Comparison of ENCODE assay signal across 11 cellular contexts in the genomic region with DNA sequence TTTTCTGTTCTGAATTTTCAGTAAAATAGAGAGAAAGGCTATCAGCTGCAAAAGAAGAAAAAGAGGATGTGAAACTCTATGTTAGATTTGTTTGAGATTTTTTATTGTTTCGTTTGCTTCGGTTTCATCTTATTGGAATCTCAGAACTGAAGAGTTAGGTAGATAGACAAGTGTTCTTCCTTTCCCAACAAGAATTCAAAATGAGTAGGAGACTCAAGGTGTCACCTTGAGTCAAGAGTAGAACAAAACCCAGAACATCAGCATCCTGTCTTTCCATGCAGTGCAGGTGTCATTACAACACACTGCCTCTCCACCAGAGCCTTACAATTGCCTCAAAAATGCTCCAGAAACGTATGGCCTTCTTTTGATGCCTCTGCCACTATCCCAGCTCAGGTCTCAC. TPM values are rescaled to one million over a fixed set of nuclear protein-coding genes. Genes with fewer than 3 reads are reported as not detected.
A peak's percentile ranks its signal among the peaks of the same experiment; 100 is the strongest.
DNase-seq lines count a peak whose midpoint lies in the region; ATAC-seq and TF ChIP-seq lines count a peak whose summit lies in the region.
"Had no signal": no experiment of that assay in that cellular context is flagged by ENCODE, and none has a peak within 500 bp of the region (broad histone marks: within the 10 kb centered on the region; RNA-seq: fewer than 3 reads in every experiment).

No MANE protein-coding gene starts in this region.

- peaks cover 20% of the 10 kb centered on the region for H3K4me1 Mint-ChIP-seq in activated T-helper 17 cell treated with anti-CD3 and anti-CD28 coated beads, Interleukin-2, amount 50 U/mL, for 72 hours

- H3K4me1 ChIP-seq in esophagus squamous epithelium (no peaks in the 10 kb centered on the region), heart right ventricle (peaks cover 0 to 16% (median 3%) of the 10 kb centered on the region in 9 donors)

- H3K4me3 Mint-ChIP-seq in activated T-helper 17 cell treated with anti-CD3 and anti-CD28 coated beads, Interleukin-2, amount 50 U/mL, for 72 hours: no peak overlapping the region

- WGBS in esophagus squamous epithelium, 2 donors: 70 to 90% methylated on average over 3 of the region's 3 CpGs
- WGBS in heart right ventricle, 2 donors: 89 to 94% methylated on average over 3 of the region's 3 CpGs

- H3K27me3 ChIP-seq in esophagus squamous epithelium (no peaks in the 10 kb centered on the region), heart right ventricle (no peaks in the 10 kb centered on the region)

- H3K9me3 ChIP-seq in esophagus squamous epithelium: no peaks in the 10 kb centered on the region
- H3K9me3 ChIP-seq in heart right ventricle: no peaks in the 10 kb centered on the region

- H3K9me3 Mint-ChIP-seq in activated T-helper 17 cell treated with anti-CD3 and anti-CD28 coated beads, Interleukin-2, amount 50 U/mL, for 72 hours: no peaks in the 10 kb centered on the region

- peak; percentile 62 for ATAC-seq in GM18520 (IDR thresholded peaks at IDR 0.05; ENCODE audit: unreplicated experiment)
- ATAC-seq in GM21423 (IDR thresholded peaks at IDR 0.05; ENCODE audit: unreplicated experiment): peak; percentile 83
- ATAC-seq in HG03097 (IDR thresholded peaks at IDR 0.05; ENCODE audit: low FRiP score, unreplicated experiment): peak; percentile 64
- no peak for ATAC-seq in activated T-helper 17 cell treated with anti-CD3 and anti-CD28 coated beads, Interleukin-2, amount 50 U/mL, for 72 hours (replicated peaks)
- ATAC-seq in heart right ventricle: no peak
- ATAC-seq: left colon had no signal

- H3K27ac Mint-ChIP-seq in activated T-helper 17 cell treated with anti-CD3 and anti-CD28 coated beads, Interleukin-2, amount 50 U/mL, for 72 hours: peak overlapping the region; percentile 11

- TF ChIP-seq POLR2A in esophagus squamous epithelium (IDR thresholded peaks at IDR 0.05): no peak

- intact Hi-C loops in esophagus squamous epithelium (cut with DNase I): no loop called here
- intact Hi-C loops in heart right ventricle (cut with DNase I): no loop called here

- H3K4me3 ChIP-seq in esophagus squamous epithelium (no peak overlapping the region), heart right ventricle (no peak overlapping the region)

- H3K36me3 Mint-ChIP-seq in activated T-helper 17 cell treated with anti-CD3 and anti-CD28 coated beads, Interleukin-2, amount 50 U/mL, for 72 hours (ENCODE audit: low read depth): peaks cover 70% of the 10 kb centered on the region

- H3K36me3 ChIP-seq in esophagus squamous epithelium (peaks cover 0 to 30% (median 0%) of the 10 kb centered on the region in 3 donors), heart right ventricle (peaks cover 0 to 35% (median 0%) of the 10 kb centered on the region in 9 donors)

- DNase-seq in esophagus squamous epithelium (lab: John Stamatoyannopoulos, UW): no peak
- no peak for DNase-seq in heart right ventricle
- no peak for DNase-seq in inferior parietal cortex (ENCODE audit: extremely low spot score)
- DNase-seq in HuH-7 (ENCODE audit: low spot score): no peak
- DNase-seq: activated T-cell treated with anti-CD3 and anti-CD28 coated beads, Interleukin-2, amount 50 U/mL, for 48 hours; left colon; NCI-H1417 had no signal

- no peaks in the 10 kb centered on the region for H3K27me3 Mint-ChIP-seq in activated T-helper 17 cell treated with anti-CD3 and anti-CD28 coated beads, Interleukin-2, amount 50 U/mL, for 72 hours

- TF ChIP-seq CTCF in esophagus squamous epithelium (IDR thresholded peaks at IDR 0.05): no peak
- TF ChIP-seq CTCF in heart right ventricle (IDR thresholded peaks at IDR 0.05): no peak

- H3K27ac ChIP-seq in esophagus squamous epithelium (no peak overlapping the region), heart right ventricle (no peak overlapping the region)

RNA-seq across cellular contexts. Expression of a gene that starts 21.1 kb away (rescaled TPM):
- total RNA-seq in activated T-helper 17 cell treated with anti-CD3 and anti-CD28 coated beads, Interleukin-2, amount 50 U/mL, for 72 hours: 10 to 100 TPM; 36.3 to 39.5 TPM
- total RNA-seq in esophagus squamous epithelium: 10 to 100 TPM; 22.8 to 32.0 (median 23.7) TPM
- total RNA-seq in heart right ventricle: 10 to 100 TPM; 46.7 to 79.1 (median 57.2) TPM
- polyA plus RNA-seq in heart right ventricle: 10 to 100 TPM; 26.4 to 51.3 TPM

RNA-seq across cellular contexts. Expression of a gene that starts 51.7 kb away (rescaled TPM):
- 10 to 100 TPM; 41.1 to 95.2 TPM for total RNA-seq in activated T-helper 17 cell treated with anti-CD3 and anti-CD28 coated beads, Interleukin-2, amount 50 U/mL, for 72 hours
- total RNA-seq in esophagus squamous epithelium (10 to 100 TPM; 41.6 to 78.6 (median 66.5) TPM), heart right ventricle (100 to 1,000 TPM; 104 to 183 (median 167) TPM)
- 10 to 100 TPM; 80.1 to 90.3 TPM for polyA plus RNA-seq in heart right ventricle

Comparison
In these comparisons a context has a peak if more than half of its experiments do, and no peak if none do; other contexts are left out.
1. ATAC-seq: peak in GM18520 (single experiment), GM21423 (single experiment) and HG03097 (single experiment); none in activated T-helper 17 cell treated with anti-CD3 and anti-CD28 coated beads, Interleukin-2, amount 50 U/mL, for 72 hours (single experiment) and heart right ventricle (0 of 8).